ENCODE assay signal across 7 cellular contexts in genomic region chr7:16419859-16420258, GRCh38. TPM values are rescaled to one million over a fixed set of nuclear protein-coding genes. Genes with fewer than 3 reads are reported as not detected.
DNase-seq lines count a peak whose midpoint lies in the region; ATAC-seq and TF ChIP-seq lines count a peak whose summit lies in the region.

No MANE protein-coding gene starts in this region.

- H3K56ac ChIP-seq in IMR-90 (ENCODE audit: extremely low read depth, insufficient read depth, low read length), result no peak overlapping the region

- peaks cover 8% of the 10 kb centered on the region for H3K9me1 ChIP-seq in IMR-90 (ENCODE audit: insufficient read depth, low read length)

- H3K4me1 ChIP-seq in IMR-90 (ENCODE audit: control insufficient read depth, insufficient read depth, low read length), result peaks cover 11% of the 10 kb centered on the region
- H3K4me1 ChIP-seq in hepatocyte (ENCODE audit: insufficient read depth), result peaks cover 11% of the 10 kb centered on the region
- H3K4me1 ChIP-seq in smooth muscle cell (ENCODE audit: low read depth), result peaks cover 7% of the 10 kb centered on the region

- peaks cover 27% of the 10 kb centered on the region for H3K27me3 Mint-ChIP-seq in WTC11 (ENCODE audit: low read depth)

- H2AK9ac ChIP-seq in IMR-90 (replicated peaks; ENCODE audit: low read depth, low read length, poor library complexity), result peak overlapping the region; percentile 6

- H3K27ac ChIP-seq in IMR-90 (ENCODE audit: insufficient read depth, low read length) (no peak overlapping the region), hepatocyte (peak overlapping the region; percentile 98), smooth muscle cell (ENCODE audit: low read depth) (no peak overlapping the region)

- peak overlapping the region; percentile 81 for H4K91ac ChIP-seq in IMR-90 (ENCODE audit: insufficient read depth, low read depth, low read length)

- H3K4me3 ChIP-seq in IMR-90 (ENCODE audit: insufficient read depth, low read depth, low read length) (no peak overlapping the region), hepatocyte (peak overlapping the region; percentile 35), smooth muscle cell (peak overlapping the region; percentile 60)

- no peak overlapping the region for H3K27ac Mint-ChIP-seq in WTC11

- dilution Hi-C loops in IMR-90 (cut with HindIII; ENCODE audit: low sequenced_read_pairs, unreplicated experiment), result no loop called here

- no peaks in the 10 kb centered on the region for H3K9me3 Mint-ChIP-seq in WTC11

- intact Hi-C loops in IMR-90 (cut with micrococcal nuclease), result loop anchor here (10.0 kb wide), 1 partner anchor 495 kb away; no protein-coding TSS in a partner anchor

- no TSS peak for BruUV-seq in IMR-90 (replicated peaks; lab: Mats Ljungman, UMichigan)

- H3K27me3 ChIP-seq in IMR-90 (ENCODE audit: control insufficient read depth, insufficient read depth, low read length), result no peaks in the 10 kb centered on the region
- no peaks in the 10 kb centered on the region for H3K27me3 ChIP-seq in hepatocyte
- no peaks in the 10 kb centered on the region for H3K27me3 ChIP-seq in smooth muscle cell (ENCODE audit: low read depth)

- no peak for DNase-seq in IMR-90
- DNase-seq in WTC11 (ENCODE audit: low spot score), result no peak
- DNase-seq in hepatocyte (ENCODE audit: low spot score), result no peak
- DNase-seq in smooth muscle cell (lab: John Stamatoyannopoulos, UW; ENCODE audit: unreplicated experiment), result no peak
- no peak for DNase-seq in NCI-H187 treated with DMSO at 0.1 percent for 48 hours (lab: John Stamatoyannopoulos, UW)
- no peak for DNase-seq in NCI-H187 (lab: John Stamatoyannopoulos, UW)

- no peak overlapping the region; the same call in 2 of the 3 replicates for H2BK15ac ChIP-seq in IMR-90 (ENCODE audit: low read depth, low read length)

- H2AK5ac ChIP-seq in IMR-90 (ENCODE audit: low read depth, low read length), result peak overlapping the region; percentile 18; the same call in 1 of the 2 replicates

- H3K36me3 ChIP-seq in IMR-90 (ENCODE audit: control insufficient read depth, insufficient read depth, low read length) (no peaks in the 10 kb centered on the region), hepatocyte (replicated peaks; ENCODE audit: insufficient read depth, low read depth) (no peaks in the 10 kb centered on the region), smooth muscle cell (ENCODE audit: low read depth) (no peaks in the 10 kb centered on the region)

- no peak overlapping the region for H2BK20ac ChIP-seq in IMR-90 (ENCODE audit: low read depth, low read length)

- H3K9me2 ChIP-seq in hepatocyte (replicated peaks; ENCODE audit: insufficient read depth), result no peaks in the 10 kb centered on the region

- 100% methylated on average over 2 of the region's 10 CpGs; no CpG with 5 or more reads in 1 of the 2 experiments for WGBS in IMR-90 (ENCODE audit: extremely low coverage in 2 of 2, insufficient read length in 1 of 2), 2 experiments
- 80% methylated on average over 10 of the region's 10 CpGs for WGBS in hepatocyte (ENCODE audit: low lambda C conversion rate, missing lambda C conversion rate)
- 84% methylated on average over 10 of the region's 10 CpGs for WGBS in smooth muscle cell (ENCODE audit: low lambda C conversion rate)

- H4K5ac ChIP-seq in IMR-90 (ENCODE audit: low read depth, low read length), result peak overlapping the region; percentile 83

- no peaks in the 10 kb centered on the region for H3F3A ChIP-seq in smooth muscle cell (ENCODE audit: low read depth)

- no peak overlapping the region for H3K18ac ChIP-seq in IMR-90 (ENCODE audit: low read depth, low read length)

- H3K4me1 Mint-ChIP-seq in WTC11, result peaks cover 16% of the 10 kb centered on the region

- H3K36me3 Mint-ChIP-seq in WTC11, result no peaks in the 10 kb centered on the region

- in situ Hi-C loops in IMR-90 (cut with MboI; ENCODE audit: low sequenced_read_pairs), result no loop called here

- POLR2A ChIA-PET in IMR-90 (lab: Charles Lee; ENCODE audit: unreplicated experiment) (interaction anchor here (0.5 kb wide), 1 partner anchor 22 kb away, joined by 3 read pairs; no protein-coding TSS in a partner anchor), WTC11 (lab: Charles Lee) (interaction anchor here (0.5 to 1.3 kb wide), 6 partner anchors 45 to 304 kb away, joined by 3 to 5 read pairs (median 4); partner anchors contain the start of genes ANKMY2, BZW2 and SOSTDC1)

- peak overlapping the region; percentile 95 for H3K4ac ChIP-seq in IMR-90 (ENCODE audit: low read depth, low read length)

- H3K23ac ChIP-seq in IMR-90 (ENCODE audit: low read depth, low read length), result peak overlapping the region; percentile 73; the same call in 1 of the 2 replicates

- H4K20me1 ChIP-seq in IMR-90 (ENCODE audit: insufficient read depth, low read length) (no peaks in the 10 kb centered on the region), hepatocyte (ENCODE audit: insufficient read depth, poor library complexity, severe bottlenecking) (no peaks in the 10 kb centered on the region), smooth muscle cell (ENCODE audit: low read depth) (no peaks in the 10 kb centered on the region)

- no peaks in the 10 kb centered on the region for H3K9me3 ChIP-seq in IMR-90 (ENCODE audit: control insufficient read depth, insufficient read depth, low read length)
- no peaks in the 10 kb centered on the region for H3K9me3 ChIP-seq in hepatocyte (ENCODE audit: low read depth)
- no peaks in the 10 kb centered on the region for H3K9me3 ChIP-seq in smooth muscle cell (replicated peaks; ENCODE audit: low read depth)

- H3K4me2 ChIP-seq in IMR-90 (ENCODE audit: low read depth, low read length), result peak overlapping the region; percentile 71; the same call in 1 of the 2 replicates
- H3K4me2 ChIP-seq in hepatocyte, result peak overlapping the region; percentile 82
- peak overlapping the region; percentile 85 for H3K4me2 ChIP-seq in smooth muscle cell

- no peak for TF ChIP-seq RAD21 in IMR-90 (IDR thresholded peaks at IDR 0.05; ENCODE audit: low read length)

- peak overlapping the region; percentile 86 for H2BK5ac ChIP-seq in IMR-90 (ENCODE audit: low read depth, low read length, poor library complexity, severe bottlenecking)

- peak overlapping the region; percentile 96; the same call in 1 of the 2 replicates for H3K9ac ChIP-seq in IMR-90 (ENCODE audit: low read depth, low read length)
- peak overlapping the region; percentile 82 for H3K9ac ChIP-seq in smooth muscle cell (ENCODE audit: low read depth)

- TF ChIP-seq POLR2A in IMR-90 (IDR thresholded peaks at IDR 0.05; ENCODE audit: low read depth, low read length), result no peak

- H2BK120ac ChIP-seq in IMR-90 (ENCODE audit: low read depth, low read length), result peak overlapping the region; percentile 92

- H3K14ac ChIP-seq in IMR-90 (replicated peaks; ENCODE audit: low read depth, low read length), result peak overlapping the region; percentile 96

- H2AFZ ChIP-seq in IMR-90 (replicated peaks; ENCODE audit: low read length, poor library complexity) (peak overlapping the region; percentile 97), hepatocyte (peak overlapping the region; percentile 85), smooth muscle cell (ENCODE audit: low read depth) (peak overlapping the region; percentile 91)

- H3K79me2 ChIP-seq in hepatocyte (peaks cover 18% of the 10 kb centered on the region), smooth muscle cell (ENCODE audit: low read depth) (peaks cover 3% of the 10 kb centered on the region)

- H4K8ac ChIP-seq in IMR-90 (ENCODE audit: low read depth in 2 of 2, low read length in 2 of 2), result peak overlapping the region; percentile 91 to 99

- H3K4me3 Mint-ChIP-seq in WTC11, result peak overlapping the region; percentile 78

- TF ChIP-seq CTCF in IMR-90 (conservative IDR thresholded peaks at IDR 0.05; ENCODE audit: low read depth, low read length) (no peak), WTC11 (IDR thresholded peaks at IDR 0.05) (no peak), hepatocyte (IDR thresholded peaks at IDR 0.05; ENCODE audit: poor library complexity) (no peak), smooth muscle cell (IDR thresholded peaks at IDR 0.05; ENCODE audit: borderline replicate concordance, insufficient read depth, poor library complexity, severe bottlenecking) (no peak)

- H3K79me1 ChIP-seq in IMR-90 (ENCODE audit: low read depth in 1 of 2, low read length in 2 of 2), result peaks cover 7 to 8% of the 10 kb centered on the region in 2 experiments; a peak in 2 of 4 replicates

- no peak for ATAC-seq in IMR-90 (ENCODE audit: low read depth)
- ATAC-seq in WTC11, result no peak
- ATAC-seq in GM19397 (IDR thresholded peaks at IDR 0.05; ENCODE audit: unreplicated experiment), result no peak

- CTCF ChIA-PET in IMR-90 (lab: Yijun Ruan, JAX) (no interaction called here), WTC11 (lab: Charles Lee) (interaction anchor here (0.6 to 2.7 kb wide), 3 partner anchors 12 to 156 kb away, joined by 3 to 27 read pairs (median 5); no protein-coding TSS in a partner anchor)

TF ChIP-seq in WTC11, 78 proteins besides CTCF, POLR2A, EP300 and RAD21 (continues in another document):
- no peak for TF ChIP-seq ZBTB43 (CRISPR knock-in tag; IDR thresholded peaks at IDR 0.05)
- no peak for TF ChIP-seq SP1 (CRISPR knock-in tag; conservative IDR thresholded peaks at IDR 0.05)

RNA-seq across cellular contexts. Expression of gene CRPPA, which starts 1.5 kb away (rescaled TPM):
- total RNA-seq in IMR-90 (2012; rRNA removed) (1.3 and 2.5 TPM in 2 replicates), WTC11 (2021) (0.66 to 0.87 TPM (median 0.76 TPM) in 3 replicates), hepatocyte (3.4 and 4.4 TPM in 2 replicates), smooth muscle cell (1.9 and 5.4 TPM in 2 replicates)
- polyA plus RNA-seq in IMR-90 (2012; rRNA removed) (0.47 and 0.67 TPM in 2 replicates), hepatocyte (2.5 and 3.3 TPM in 2 replicates), smooth muscle cell (0.63 and 1.7 TPM in 2 replicates)
- polyA plus RNA-seq in IMR-90 (2012; cell fraction: cytosol; rRNA removed), result 0.14 and 0.24 TPM in 2 replicates
- 0.07 and 0.71 TPM in 2 replicates for polyA plus RNA-seq in IMR-90 (2012; cell fraction: nucleus; rRNA removed; ENCODE audit: low replicate concordance)

RNA-seq across cellular contexts. Expression of gene SOSTDC1, which starts 45.7 kb away (rescaled TPM):
- total RNA-seq in IMR-90 (2012; rRNA removed) (under 0.01 TPM in 1 of 2 replicates, not detected in the other), WTC11 (2021) (0.09 to 0.23 TPM (median 0.15 TPM) in 3 replicates), hepatocyte (65.8 and 71.5 TPM in 2 replicates), smooth muscle cell (0.45 and 1.9 TPM in 2 replicates)
- polyA plus RNA-seq in IMR-90 (2012; rRNA removed) (0.04 and 0.07 TPM in 2 replicates), hepatocyte (30.9 and 38.5 TPM in 2 replicates), smooth muscle cell (0.35 TPM in 1 of 2 replicates, not detected in the other)
- 0.02 TPM in 1 of 2 replicates, not detected in the other for polyA plus RNA-seq in IMR-90 (2012; cell fraction: cytosol; rRNA removed)
- not detected in 2 replicates for polyA plus RNA-seq in IMR-90 (2012; cell fraction: nucleus; rRNA removed; ENCODE audit: low replicate concordance)

Comparison
In these comparisons a context has a peak if more than half of its experiments do, and no peak if none do; other contexts are left out.
1. RNA of gene SOSTDC1, which starts 45.7 kb away (total RNA-seq): 65.8 to 71.5 TPM in hepatocyte; 0.45 to 1.9 TPM in smooth muscle cell, 0.09 to 0.23 TPM in WTC11 and under 0.01 TPM in IMR-90; every median in the first group is over 10 times any median in the second.
2. Peak in every context shown above with its lines, with median percentiles within 50 percentile points of each other: H2AFZ ChIP-seq and H3K4me2 ChIP-seq.